10 cellular contexts compared by ENCODE assay signal in genomic region chr19:7067122-7067521, GRCh38. TPM values are rescaled to one million over a fixed set of nuclear protein-coding genes. Genes with fewer than 3 reads are reported as not detected.
DNase-seq lines count a peak whose midpoint lies in the region; TF ChIP-seq lines count a peak whose summit lies in the region.
"Not testable (repeated sequence)": the region's sequence is repeated elsewhere in the genome, so short reads cannot be mapped to it uniquely, and the experiment has no call there.
"Had no signal": no experiment of that assay in that cellular context is flagged by ENCODE, and none has a peak within 500 bp of the region (broad histone marks: within the 10 kb centered on the region; RNA-seq: fewer than 3 reads in every experiment).

No MANE protein-coding gene starts in this region.

- TF ChIP-seq CTCF in Calu3 (IDR thresholded peaks at IDR 0.05; ENCODE audit: unreplicated experiment): not testable (repeated sequence)
- TF ChIP-seq CTCF in MM.1S (IDR thresholded peaks at IDR 0.05; ENCODE audit: low read length) (peak; percentile 22; the same call in 1 of the 2 replicates), astrocyte of the spinal cord (IDR thresholded peaks at IDR 0.05; ENCODE audit: low read depth, low read length) (peak; percentile 30), cardiac muscle cell (IDR thresholded peaks at IDR 0.05; ENCODE audit: low read depth, low read length) (peak; percentile 37), progenitor cell of endocrine pancreas (IDR thresholded peaks at IDR 0.05; ENCODE audit: unreplicated experiment) (peak; percentile 18)

- peaks cover 17% of the 10 kb centered on the region; the same call in 1 of the 2 replicates for H3K27me3 ChIP-seq in MM.1S (replicated peaks; ENCODE audit: insufficient read depth, low read length)
- H3K27me3 ChIP-seq in cardiac muscle cell: not testable (repeated sequence)

- not testable (repeated sequence) for H2AFZ ChIP-seq in MM.1S (ENCODE audit: low read length)

- not testable (repeated sequence) for H3K9ac ChIP-seq in MM.1S (ENCODE audit: low read length)

- DNase-seq in Calu3 (peak; percentile 6), SHP77 (lab: John Stamatoyannopoulos, UW) (peak; percentile 31 to 60), cardiac muscle cell (ENCODE audit: low read depth in 1 of 2, low spot score in 1 of 2) (peak in 1 of 2 donors; percentile 47)
- DNase-seq in MM.1S; astrocyte of the spinal cord (ENCODE audit: low read depth, low spot score); progenitor cell of endocrine pancreas (ENCODE audit: low spot score, unreplicated experiment): not testable (repeated sequence)

- H4K20me1 ChIP-seq in MM.1S (ENCODE audit: insufficient read depth, low read length): not testable (repeated sequence)

- CTCF ChIA-PET in Calu3 (lab: Charles Lee): not testable (repeated sequence)

- not testable (repeated sequence) for H3K27ac ChIP-seq in MM.1S (ENCODE audit: low read length); cardiac muscle cell

- intact Hi-C loops in Calu3 (cut with micrococcal nuclease; ENCODE audit: unreplicated experiment): not testable (repeated sequence)

- in situ Hi-C loops in astrocyte of the spinal cord (cut with HindIII; ENCODE audit: low sequenced_read_pairs): not testable (repeated sequence)

- not testable (repeated sequence) for H3K27ac Mint-ChIP-seq in Calu3 (ENCODE audit: unreplicated experiment); progenitor cell of endocrine pancreas

- not testable (repeated sequence) for H3K9me2 ChIP-seq in MM.1S (replicated peaks; ENCODE audit: insufficient read depth, low read length)

- H3K9me3 ChIP-seq in MM.1S (replicated peaks; ENCODE audit: insufficient read depth, low read length); cardiac muscle cell (ENCODE audit: low read depth): not testable (repeated sequence)

- peaks cover 26% of the 10 kb centered on the region for H3K36me3 Mint-ChIP-seq in Calu3 (ENCODE audit: insufficient read depth, unreplicated experiment)
- not testable (repeated sequence) for H3K36me3 Mint-ChIP-seq in progenitor cell of endocrine pancreas (ENCODE audit: insufficient read depth)

- H3K36me3 ChIP-seq in MM.1S (replicated peaks; ENCODE audit: insufficient read depth, low read length); cardiac muscle cell: not testable (repeated sequence)

- H3K27me3 Mint-ChIP-seq in Calu3 (ENCODE audit: unreplicated experiment); progenitor cell of endocrine pancreas: not testable (repeated sequence)

- not testable (repeated sequence) for BruUV-seq in Calu3 (replicated peaks; lab: Mats Ljungman, UMichigan)

- H3F3A ChIP-seq in MM.1S (ENCODE audit: insufficient read depth, low read length): not testable (repeated sequence)

- not testable (repeated sequence) for H3K4me1 ChIP-seq in MM.1S (ENCODE audit: low read length); cardiac muscle cell (ENCODE audit: low read depth)

- H3K4me3 ChIP-seq in MM.1S (ENCODE audit: low read length); astrocyte of the spinal cord (ENCODE audit: low read depth, low read length); cardiac muscle cell: not testable (repeated sequence)

- H3K79me2 ChIP-seq in MM.1S (ENCODE audit: low read length): peaks cover 20% of the 10 kb centered on the region

- H3K4me3 Mint-ChIP-seq in Calu3 (ENCODE audit: low read depth, unreplicated experiment); progenitor cell of endocrine pancreas (ENCODE audit: low read depth): not testable (repeated sequence)

- not testable (repeated sequence) for H3K4me2 ChIP-seq in MM.1S (ENCODE audit: low read depth, low read length)

- not testable (repeated sequence) for H3K9me3 Mint-ChIP-seq in Calu3 (ENCODE audit: low read depth, unreplicated experiment)
- peaks cover 10% of the 10 kb centered on the region for H3K9me3 Mint-ChIP-seq in progenitor cell of endocrine pancreas (ENCODE audit: low read depth)

- H3K4me1 Mint-ChIP-seq in Calu3 (ENCODE audit: low read depth, unreplicated experiment); progenitor cell of endocrine pancreas (ENCODE audit: low read depth): not testable (repeated sequence)

RNA-seq across cellular contexts. Expression of gene ZNF557, which starts 2.4 kb away (rescaled TPM):
- 6.3 and 7.8 TPM in 2 replicates for total RNA-seq in Calu3 (2022)
- total RNA-seq in cardiac muscle cell: 6.9 and 7.8 TPM in 2 replicates
- polyA plus RNA-seq in cardiac muscle cell: 3.7 and 4.3 TPM in 2 replicates
- 14.9 and 15.7 TPM in 2 replicates for total RNA-seq in progenitor cell of endocrine pancreas

RNA-seq across cellular contexts. Expression of gene MBD3L3, which starts 8.6 kb away (rescaled TPM):
- total RNA-seq in Calu3 (2022) (not detected in 2 replicates), cardiac muscle cell (not detected in 2 replicates), progenitor cell of endocrine pancreas (not detected in 2 replicates)
- polyA plus RNA-seq in cardiac muscle cell: not detected in 2 replicates
- total RNA-seq: activated T-cell treated with anti-CD3 and anti-CD28 coated beads, Interleukin-2, amount 50 U/mL, for 72 hours; aorta; mononuclear cell; pulmonary artery endothelial cell had no signal
- polyA plus RNA-seq: aorta had no signal

RNA-seq across cellular contexts. Expression of gene MBD3L2, which starts 18.0 kb away (rescaled TPM):
- total RNA-seq in Calu3 (2022) (not detected in 2 replicates), cardiac muscle cell (not detected in 2 replicates), progenitor cell of endocrine pancreas (not detected in 2 replicates)
- not detected in 2 replicates for polyA plus RNA-seq in cardiac muscle cell
- total RNA-seq: activated T-cell treated with anti-CD3 and anti-CD28 coated beads, Interleukin-2, amount 50 U/mL, for 72 hours; aorta; mononuclear cell; pulmonary artery endothelial cell had no signal
- polyA plus RNA-seq: aorta had no signal

RNA-seq across cellular contexts. Expression of gene MBD3L4, which starts 27.1 kb away (rescaled TPM):
- total RNA-seq in Calu3 (2022): not detected in 2 replicates
- total RNA-seq in cardiac muscle cell: not detected in 2 replicates
- polyA plus RNA-seq in cardiac muscle cell: not detected in 2 replicates
- total RNA-seq in progenitor cell of endocrine pancreas: not detected in 2 replicates
- total RNA-seq: activated T-cell treated with anti-CD3 and anti-CD28 coated beads, Interleukin-2, amount 50 U/mL, for 72 hours; aorta; mononuclear cell; pulmonary artery endothelial cell had no signal
- polyA plus RNA-seq: aorta had no signal

RNA-seq across cellular contexts. Expression of gene MBD3L5, which starts 36.7 kb away (rescaled TPM):
- total RNA-seq in Calu3 (2022) (not detected in 2 replicates), cardiac muscle cell (not detected in 2 replicates), progenitor cell of endocrine pancreas (not detected in 2 replicates)
- not detected in 2 replicates for polyA plus RNA-seq in cardiac muscle cell
- total RNA-seq: activated T-cell treated with anti-CD3 and anti-CD28 coated beads, Interleukin-2, amount 50 U/mL, for 72 hours; aorta; mononuclear cell; pulmonary artery endothelial cell had no signal
- polyA plus RNA-seq: aorta had no signal
